In the genomic region with DNA sequence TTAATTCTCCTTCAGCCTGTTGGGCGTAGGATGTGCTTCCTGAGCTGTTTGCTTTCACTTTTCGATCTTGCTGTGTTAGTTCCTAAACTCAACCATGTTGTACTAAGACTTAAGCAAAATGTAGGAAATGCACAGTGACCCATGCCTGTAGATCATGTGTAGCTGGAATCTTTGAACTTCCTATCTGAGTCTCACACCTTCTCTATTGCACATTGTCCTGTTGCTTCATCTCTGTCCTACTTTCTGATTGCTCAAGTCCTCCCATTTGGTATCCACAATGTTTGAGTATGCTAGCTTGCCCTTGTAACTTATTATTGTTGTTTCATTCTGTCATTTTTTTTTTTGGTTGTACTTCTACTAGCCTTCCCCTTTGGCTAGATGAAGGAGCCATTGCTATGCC, we compare ENCODE assay signal across 21 cellular contexts.
A peak's percentile ranks its signal among the peaks of the same experiment; 100 is the strongest.
DNase-seq lines count a peak whose midpoint lies in the region; ATAC-seq and TF ChIP-seq lines count a peak whose summit lies in the region.
"Had no signal": no experiment of that assay in that cellular context is flagged by ENCODE, and none has a peak within 500 bp of the region (broad histone marks: within the 10 kb centered on the region; RNA-seq: fewer than 3 reads in every experiment).

No MANE protein-coding gene starts in this region.

- H3K4me3 ChIP-seq in CD4-positive, alpha-beta memory T cell (ENCODE audit: low read length in 2 of 2): no peak overlapping the region
- no peak overlapping the region for H3K4me3 ChIP-seq in lower leg skin (ENCODE audit: low read depth, poor library complexity, severe bottlenecking)
- H3K4me3 ChIP-seq: HAP-1, Peyer's patch had no signal

- H3K27me3 Mint-ChIP-seq in T-helper 2 cell treated with Interferon-gamma antibody and Interleukin-4, amounts not matched to agents 5 μg/mL and 100 μg/mL, for 36 hours (ENCODE audit: low read depth): no peaks in the 10 kb centered on the region
- H3K27me3 Mint-ChIP-seq in CD4-positive, alpha-beta memory T cell: no peaks in the 10 kb centered on the region

- no peak overlapping the region for H3K27ac ChIP-seq in CD4-positive, alpha-beta memory T cell (ENCODE audit: low read depth, low read length)
- H3K27ac ChIP-seq: Peyer's patch had no signal

- H3K9me3 ChIP-seq in CD4-positive, alpha-beta memory T cell (ENCODE audit: control insufficient read depth in 1 of 2, low read length in 2 of 2): no peaks in the 10 kb centered on the region
- H3K9me3 ChIP-seq: BE2C, HAP-1, Peyer's patch had no signal

- TF ChIP-seq POLR2A in lower leg skin (IDR thresholded peaks at IDR 0.05): no peak

- DNase-seq in T-helper 2 cell treated with Interferon-gamma antibody and Interleukin-4, amounts not matched to agents 5 μg/mL and 100 μg/mL, for 36 hours (ENCODE audit: low spot score): no peak
- DNase-seq in T-helper 2 cell (no peak), amniotic epithelial cell (ENCODE audit: low read depth) (peak; percentile 7), left lobe of liver (ENCODE audit: low spot score) (peak; percentile 40), iPS-NIHi11 (ENCODE audit: low spot score) (no peak), NCI-H82 treated with DMSO at 0.1 percent for 48 hours (lab: John Stamatoyannopoulos, UW; ENCODE audit: unreplicated experiment) (no peak), lower leg skin (ENCODE audit: low spot score in 2 of 2) (no peak)
- no peak for DNase-seq in CD4-positive, alpha-beta memory T cell
- DNase-seq: 8988T; BE2C; CD8-positive, alpha-beta T cell; DMS79; KBM-7; NCI-H1092; NCI-H146; NCI-H2081; NCI-H510A treated with DMSO at 0.1 percent for 48 hours; NCI-H82; Peyer's patch had no signal

- CTCF ChIA-PET in CD4-positive, alpha-beta memory T cell (lab: Charles Lee; ENCODE audit: partially characterized antibody): no interaction called here

- H3K4me1 ChIP-seq in CD4-positive, alpha-beta memory T cell (ENCODE audit: insufficient read depth, low read length): peaks cover 14% of the 10 kb centered on the region
- H3K4me1 ChIP-seq: BE2C, HAP-1, Peyer's patch had no signal

- WGBS in lower leg skin, 2 donors: 73 to 82% methylated on average over 2 of the region's 2 CpGs

- H3K27ac Mint-ChIP-seq in T-helper 2 cell treated with Interferon-gamma antibody and Interleukin-4, amounts not matched to agents 5 μg/mL and 100 μg/mL, for 36 hours: no peak overlapping the region
- H3K27ac Mint-ChIP-seq in CD4-positive, alpha-beta memory T cell: peak overlapping the region in 1 of 7 donors; percentile 2
- H3K27ac Mint-ChIP-seq: CD8-positive, alpha-beta T cell had no signal

- peak; percentile 80 for ATAC-seq in left lobe of liver
- ATAC-seq: CD8-positive, alpha-beta T cell; Right ventricle myocardium inferior had no signal

- intact Hi-C loops in CD4-positive, alpha-beta memory T cell (cut with micrococcal nuclease): no loop called here
- intact Hi-C loops in lower leg skin (cut with DNase I; ENCODE audit: low total_unique reads): no loop called here

- no peak for TF ChIP-seq CTCF in lower leg skin (IDR thresholded peaks at IDR 0.05)

- H3K27me3 ChIP-seq in CD4-positive, alpha-beta memory T cell (ENCODE audit: insufficient read depth, low read length): no peaks in the 10 kb centered on the region
- H3K27me3 ChIP-seq: BE2C, Peyer's patch had no signal

- H3K36me3 ChIP-seq in CD4-positive, alpha-beta memory T cell (ENCODE audit: insufficient read depth, low read length): no peaks in the 10 kb centered on the region
- H3K36me3 ChIP-seq: BE2C, HAP-1, Peyer's patch had no signal

- peaks cover 3% of the 10 kb centered on the region for H3K4me1 Mint-ChIP-seq in T-helper 2 cell treated with Interferon-gamma antibody and Interleukin-4, amounts not matched to agents 5 μg/mL and 100 μg/mL, for 36 hours (ENCODE audit: low read depth)
- H3K4me1 Mint-ChIP-seq in CD4-positive, alpha-beta memory T cell: peaks cover 9 to 27% (median 11%) of the 10 kb centered on the region in 4 donors

- no peaks in the 10 kb centered on the region for H3K9me3 Mint-ChIP-seq in T-helper 2 cell treated with Interferon-gamma antibody and Interleukin-4, amounts not matched to agents 5 μg/mL and 100 μg/mL, for 36 hours
- H3K9me3 Mint-ChIP-seq in CD4-positive, alpha-beta memory T cell: peaks cover 0 to 2% (median 0%) of the 10 kb centered on the region in 8 donors
- H3K9me3 Mint-ChIP-seq: CD8-positive, alpha-beta T cell had no signal

- H3K4me3 Mint-ChIP-seq in T-helper 2 cell treated with Interferon-gamma antibody and Interleukin-4, amounts not matched to agents 5 μg/mL and 100 μg/mL, for 36 hours: peak overlapping the region; percentile 15
- peak overlapping the region in 6 of 8 donors; percentile 10 to 66 (median 40) for H3K4me3 Mint-ChIP-seq in CD4-positive, alpha-beta memory T cell
- H3K4me3 Mint-ChIP-seq: CD8-positive, alpha-beta T cell had no signal

- H3K36me3 Mint-ChIP-seq in T-helper 2 cell treated with Interferon-gamma antibody and Interleukin-4, amounts not matched to agents 5 μg/mL and 100 μg/mL, for 36 hours (ENCODE audit: low read depth): no peaks in the 10 kb centered on the region
- H3K36me3 Mint-ChIP-seq in CD4-positive, alpha-beta memory T cell: no peaks in the 10 kb centered on the region
- H3K36me3 Mint-ChIP-seq: CD8-positive, alpha-beta T cell had no signal

- POLR2A ChIA-PET in CD4-positive, alpha-beta memory T cell (lab: Charles Lee; ENCODE audit: partially characterized antibody): interaction anchor here (0.6 kb wide), 1 partner anchor 268 kb away, joined by 4 read pairs; no protein-coding TSS in a partner anchor

Comparison
In these comparisons a context has a peak if more than half of its experiments do, and no peak if none do; other contexts are left out.
1. DNase-seq: peak in amniotic epithelial cell (single experiment) and left lobe of liver (single experiment); none in T-helper 2 cell treated with Interferon-gamma antibody and Interleukin-4, amounts not matched to agents 5 μg/mL and 100 μg/mL, for 36 hours (single experiment), T-helper 2 cell (0 of 5), CD4-positive, alpha-beta memory T cell (0 of 5), iPS-NIHi11 (single experiment), NCI-H82 treated with DMSO at 0.1 percent for 48 hours (single experiment) and lower leg skin (0 of 2).